ENCODE assay signal across 33 cellular contexts in the genomic region with DNA sequence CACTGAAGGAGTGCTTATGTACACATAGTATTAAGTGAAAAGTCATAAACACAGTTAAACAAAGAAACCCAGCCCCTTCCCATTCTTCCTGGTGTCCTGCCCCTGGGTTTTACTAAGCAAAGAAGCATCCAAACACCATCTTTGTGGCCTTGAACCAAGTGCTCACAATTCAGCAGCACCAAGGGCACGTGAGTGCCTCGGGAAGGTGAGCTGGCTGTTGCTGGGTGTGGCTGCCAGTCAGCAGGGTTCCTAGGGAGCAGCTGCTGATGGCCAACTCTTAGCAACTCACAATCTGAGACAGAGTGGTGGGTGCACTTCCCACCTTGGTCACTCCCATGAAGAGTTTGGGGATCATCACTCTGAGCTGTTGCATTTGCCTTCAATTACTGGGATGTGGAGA.
A peak's percentile ranks its signal among the peaks of the same experiment; 100 is the strongest.
DNase-seq lines count a peak whose midpoint lies in the region; ATAC-seq and TF ChIP-seq lines count a peak whose summit lies in the region.
"Had no signal": no experiment of that assay in that cellular context is flagged by ENCODE, and none has a peak within 500 bp of the region (broad histone marks: within the 10 kb centered on the region; RNA-seq: fewer than 3 reads in every experiment).

No MANE protein-coding gene starts in this region.

- ATAC-seq in DND-41 (ENCODE audit: insufficient read depth, low read depth): no peak
- no peak for ATAC-seq in activated T-helper 17 cell treated with anti-CD3 and anti-CD28 coated beads, Interleukin-2, amount 50 U/mL, for 72 hours (replicated peaks)
- ATAC-seq in mucosa of descending colon: peak; percentile 78
- ATAC-seq in T-cell (replicated peaks in 1 of 4): no peak
- ATAC-seq: activated CD8-positive, alpha-beta memory T cell treated with anti-CD3 and anti-CD28 coated beads, Interleukin-2, amount 10 ng/mL, durations not matched to agents 7 days and 5 days; gastroesophageal sphincter; left lobe of liver; Right ventricle myocardium inferior; SK-N-SH treated with all-trans-retinoic acid at 6 μM for 48 hours had no signal

- H3K9me3 ChIP-seq in DND-41 (ENCODE audit: insufficient read depth, low read length, severe bottlenecking): no peaks in the 10 kb centered on the region
- no peaks in the 10 kb centered on the region for H3K9me3 ChIP-seq in mucosa of descending colon
- no peaks in the 10 kb centered on the region for H3K9me3 ChIP-seq in breast epithelium
- H3K9me3 ChIP-seq: BE2C, gastroesophageal sphincter, testis had no signal

- no peak overlapping the region for H3K9ac ChIP-seq in DND-41 (ENCODE audit: low read depth, low read length)

- TF ChIP-seq CTCF in DND-41 (IDR thresholded peaks at IDR 0.05; ENCODE audit: borderline replicate concordance, extremely low read depth, low read length, poor library complexity, severe bottlenecking) (no peak), mucosa of descending colon (IDR thresholded peaks at IDR 0.05) (no peak), breast epithelium (IDR thresholded peaks at IDR 0.05) (no peak)

- H3K36me3 ChIP-seq in DND-41 (ENCODE audit: insufficient read depth, low read length): peaks cover 8% of the 10 kb centered on the region
- H3K36me3 ChIP-seq in mucosa of descending colon (ENCODE audit: low read depth): no peaks in the 10 kb centered on the region
- no peaks in the 10 kb centered on the region for H3K36me3 ChIP-seq in breast epithelium
- H3K36me3 ChIP-seq: BE2C, cardiac muscle cell had no signal

- CTCF ChIA-PET in T-cell (lab: Charles Lee): no interaction called here

- no peaks in the 10 kb centered on the region for H3K9me3 Mint-ChIP-seq in activated T-helper 17 cell treated with anti-CD3 and anti-CD28 coated beads, Interleukin-2, amount 50 U/mL, for 72 hours
- H3K9me3 Mint-ChIP-seq in T-cell: no peaks in the 10 kb centered on the region
- H3K9me3 Mint-ChIP-seq: immature natural killer cell had no signal

- no peaks in the 10 kb centered on the region for H3K27me3 Mint-ChIP-seq in activated T-helper 17 cell treated with anti-CD3 and anti-CD28 coated beads, Interleukin-2, amount 50 U/mL, for 72 hours
- no peaks in the 10 kb centered on the region for H3K27me3 Mint-ChIP-seq in T-cell
- H3K27me3 Mint-ChIP-seq: activated CD8-positive, alpha-beta memory T cell treated with anti-CD3 and anti-CD28 coated beads, Interleukin-2, amount 10 ng/mL, durations not matched to agents 7 days and 5 days; activated naive CD4-positive, alpha-beta T cell treated with anti-CD3 and anti-CD28 coated beads, Interleukin-2, amount 10 ng/mL, durations not matched to agents 7 days and 5 days; naive B cell had no signal

- H3K36me3 Mint-ChIP-seq in activated T-helper 17 cell treated with anti-CD3 and anti-CD28 coated beads, Interleukin-2, amount 50 U/mL, for 72 hours (ENCODE audit: low read depth): peaks cover 86% of the 10 kb centered on the region
- peaks cover 76% of the 10 kb centered on the region for H3K36me3 Mint-ChIP-seq in T-cell

- no peak overlapping the region for H3K4me3 Mint-ChIP-seq in activated T-helper 17 cell treated with anti-CD3 and anti-CD28 coated beads, Interleukin-2, amount 50 U/mL, for 72 hours
- no peak overlapping the region for H3K4me3 Mint-ChIP-seq in T-cell
- H3K4me3 Mint-ChIP-seq: activated CD8-positive, alpha-beta memory T cell treated with anti-CD3 and anti-CD28 coated beads, Interleukin-2, amount 10 ng/mL, durations not matched to agents 7 days and 5 days; activated naive CD4-positive, alpha-beta T cell treated with anti-CD3 and anti-CD28 coated beads, Interleukin-2, amount 10 ng/mL, durations not matched to agents 7 days and 5 days; CD8-positive, alpha-beta memory T cell; immature natural killer cell; naive B cell had no signal

- no peak for TF ChIP-seq POLR2A in breast epithelium (IDR thresholded peaks at IDR 0.05)

- no peaks in the 10 kb centered on the region for H3K27me3 ChIP-seq in DND-41 (ENCODE audit: insufficient read depth, low read length, poor library complexity)
- H3K27me3 ChIP-seq in breast epithelium: no peaks in the 10 kb centered on the region
- H3K27me3 ChIP-seq: BE2C, cardiac muscle cell, gastroesophageal sphincter, testis had no signal

- H3K4me3 ChIP-seq in DND-41 (ENCODE audit: low read depth in 1 of 2, low read length in 2 of 2) (no peak overlapping the region), mucosa of descending colon (no peak overlapping the region), breast epithelium (no peak overlapping the region)
- H3K4me3 ChIP-seq: cardiac muscle cell, gastroesophageal sphincter, testis had no signal

- no peaks in the 10 kb centered on the region for H3K79me2 ChIP-seq in DND-41 (ENCODE audit: insufficient read depth, low read length)

- H3K4me2 ChIP-seq in DND-41 (ENCODE audit: insufficient read depth, low read length): no peak overlapping the region

- DNase-seq in NCI-H345 (lab: John Stamatoyannopoulos, UW) (peak; percentile 2), NCI-H345 treated with DMSO at 0.1 percent for 48 hours (lab: John Stamatoyannopoulos, UW; ENCODE audit: unreplicated experiment) (no peak), DND-41 (no peak), mucosa of descending colon (peak in 2 of 3 donors; percentile 31 to 42), NCI-H1105 treated with DMSO at 0.1 percent for 48 hours (lab: John Stamatoyannopoulos, UW) (no peak), breast epithelium (ENCODE audit: low spot score in 2 of 2) (no peak), T-cell (no peak)
- DNase-seq: activated CD4-positive, alpha-beta T cell treated with anti-CD3 and anti-CD28 coated beads for 48 hours; activated CD8-positive, alpha-beta memory T cell treated with anti-CD3 and anti-CD28 coated beads, Interleukin-2, amount 10 ng/mL, durations not matched to agents 7 days and 5 days; activated naive CD4-positive, alpha-beta T cell treated with anti-CD3 and anti-CD28 coated beads, Interleukin-2, amount 10 ng/mL, durations not matched to agents 7 days and 5 days; anterior cingulate cortex; BE2C; CD8-positive, alpha-beta memory T cell; cortex of kidney; H7; hypothalamus; immature natural killer cell; Karpas-422; mesendoderm; MV-4-11; naive B cell; NCI-H187 treated with DMSO at 0.1 percent for 48 hours; NCI-H446 treated with DMSO at 0.1 percent for 48 hours; occipital lobe; stimulated activated naive CD4-positive, alpha-beta T cell treated with Interleukin-2 at 50 U/mL for 16 hours; testis had no signal

- no peaks in the 10 kb centered on the region for H4K20me1 ChIP-seq in DND-41 (ENCODE audit: insufficient read depth, low read length)

- peak overlapping the region; percentile 60 for H3K27ac Mint-ChIP-seq in activated T-helper 17 cell treated with anti-CD3 and anti-CD28 coated beads, Interleukin-2, amount 50 U/mL, for 72 hours
- H3K27ac Mint-ChIP-seq in T-cell: peak overlapping the region in 1 of 2 donors; percentile 16
- H3K27ac Mint-ChIP-seq: activated CD8-positive, alpha-beta memory T cell treated with anti-CD3 and anti-CD28 coated beads, Interleukin-2, amount 10 ng/mL, durations not matched to agents 7 days and 5 days; activated naive CD4-positive, alpha-beta T cell treated with anti-CD3 and anti-CD28 coated beads, Interleukin-2, amount 10 ng/mL, durations not matched to agents 7 days and 5 days had no signal

- H3K27ac ChIP-seq in DND-41 (ENCODE audit: low read length) (peak overlapping the region; percentile 19), breast epithelium (no peak overlapping the region)
- H3K27ac ChIP-seq: cardiac muscle cell, gastroesophageal sphincter, HL-60, testis had no signal

- H3K4me1 ChIP-seq in DND-41 (ENCODE audit: insufficient read depth, low read length) (peaks cover 52% of the 10 kb centered on the region), mucosa of descending colon (ENCODE audit: low read depth) (no peaks in the 10 kb centered on the region), breast epithelium (no peaks in the 10 kb centered on the region)
- H3K4me1 ChIP-seq: BE2C, gastroesophageal sphincter, testis had no signal

- POLR2A ChIA-PET in T-cell (lab: Charles Lee): no interaction called here

- intact Hi-C loops in mucosa of descending colon (cut with DNase I, micrococcal nuclease) (no loop called here), breast epithelium (cut with DNase I; ENCODE audit: low total_unique reads) (no loop called here)

- H3K4me1 Mint-ChIP-seq in activated T-helper 17 cell treated with anti-CD3 and anti-CD28 coated beads, Interleukin-2, amount 50 U/mL, for 72 hours: peaks cover 12% of the 10 kb centered on the region
- H3K4me1 Mint-ChIP-seq in T-cell: peaks cover 7 to 30% (median 12%) of the 10 kb centered on the region in 3 donors

- no peak overlapping the region for H2AFZ ChIP-seq in DND-41 (ENCODE audit: low read depth, low read length)

Comparison
In these comparisons a context has a peak if more than half of its experiments do, and no peak if none do; other contexts are left out.
1. DNase-seq: peak in NCI-H345 (single experiment) and mucosa of descending colon (2 of 3); none in NCI-H345 treated with DMSO at 0.1 percent for 48 hours (single experiment), DND-41 (single experiment), NCI-H1105 treated with DMSO at 0.1 percent for 48 hours (single experiment), breast epithelium (0 of 2) and T-cell (0 of 34).